21 cellular contexts compared by ENCODE assay signal in genomic region chr20:15033269-15033668, GRCh38.
DNase-seq lines count a peak whose midpoint lies in the region; ATAC-seq, FAIRE-seq and TF ChIP-seq lines count a peak whose summit lies in the region.
"Had no signal": no experiment of that assay in that cellular context is flagged by ENCODE, and none has a peak within 500 bp of the region (broad histone marks: within the 10 kb centered on the region; RNA-seq: fewer than 3 reads in every experiment).

No MANE protein-coding gene starts in this region.

- no peak overlapping the region for H3K27ac ChIP-seq in HEK293 (ENCODE audit: extremely low read depth, low read depth, low read length)
- H3K27ac ChIP-seq: 22Rv1, HL-60, SJSA1 had no signal

- H3K36me3 ChIP-seq in HEK293 (ENCODE audit: control insufficient read depth in 2 of 2, insufficient read depth in 1 of 2, low read length in 2 of 2) = no peaks in the 10 kb centered on the region
- H3K36me3 ChIP-seq: SJSA1 had no signal

- H3K4me1 ChIP-seq in HEK293 (ENCODE audit: control insufficient read depth, insufficient read depth, low read length) = peaks cover 10% of the 10 kb centered on the region
- H3K4me1 ChIP-seq: SJSA1 had no signal

- ATAC-seq in HG02840 (IDR thresholded peaks at IDR 0.05; ENCODE audit: low FRiP score, unreplicated experiment) = no peak
- ATAC-seq: HCT116, PC-3 had no signal

- POLR2A ChIA-PET in HEK293 (lab: Yijun Ruan, JAX) = no interaction called here

- CTCF ChIA-PET in HEK293 (lab: Yijun Ruan, JAX) = no interaction called here

- DNase-seq in NCI-H1417 (lab: John Stamatoyannopoulos, UW) (peak in 2 of 3 experiments; percentile 53 to 80), NCI-H1417 treated with DMSO at 0.1 percent for 48 hours (lab: John Stamatoyannopoulos, UW) (no peak), NCI-H69 (lab: John Stamatoyannopoulos, UW) (peak; percentile 89), D341Med (ENCODE audit: low spot score) (no peak), COR-L47 (lab: John Stamatoyannopoulos, UW) (no peak)
- DNase-seq: NCI-H1048, NCI-H1436, NCI-H2029, NCI-H446 treated with DMSO at 0.1 percent for 48 hours, NCI-H526, PC-3, T-helper 1 cell had no signal

- FAIRE-seq in islet of Langerhans (lab: Jason Lieb, UNC) = peak; percentile 60
- FAIRE-seq: D721Med, GM18507 had no signal

- no peak for TF ChIP-seq CTCF in HEK293 (tag by site-specific recombination; IDR thresholded peaks at IDR 0.05)

- no peak overlapping the region for H3K4me3 ChIP-seq in HEK293 (ENCODE audit: low read depth, low read length)
- H3K4me3 ChIP-seq: SJSA1 had no signal

- H3K9me3 ChIP-seq in HEK293 (ENCODE audit: control insufficient read depth, insufficient read depth, low read depth, low read length) = no peaks in the 10 kb centered on the region

TF ChIP-seq in HEK293, 187 proteins besides CTCF, POLR2A, EP300 and RAD21:
- TF ChIP-seq ZBTB7A (tag by site-specific recombination; IDR thresholded peaks at IDR 0.05; ENCODE audit: low read depth) (no peak), ELK4 (IDR thresholded peaks at IDR 0.05; ENCODE audit: borderline replicate concordance, low read depth, low read length) (no peak), KLF9 (tag by site-specific recombination; IDR thresholded peaks at IDR 0.05; ENCODE audit: low read depth) (no peak), ZNF280D (tag by site-specific recombination; IDR thresholded peaks at IDR 0.05) (no peak), ZNF768 (tag by site-specific recombination; IDR thresholded peaks at IDR 0.05) (no peak), PRDM10 (tag by site-specific recombination; IDR thresholded peaks at IDR 0.05) (peak; percentile 87)

Comparison
In these comparisons a context has a peak if more than half of its experiments do, and no peak if none do; other contexts are left out.
1. DNase-seq: peak in NCI-H1417 (2 of 3) and NCI-H69 (single experiment); none in NCI-H1417 treated with DMSO at 0.1 percent for 48 hours (single experiment), D341Med (single experiment) and COR-L47 (single experiment).